ENCODE assay signal across 21 cellular contexts in genomic region chr1:119838255-119838654, GRCh38. TPM values are rescaled to one million over a fixed set of nuclear protein-coding genes. Genes with fewer than 3 reads are reported as not detected.
"Had no signal": no experiment of that assay in that cellular context is flagged by ENCODE, and none has a peak within 500 bp of the region (broad histone marks: within the 10 kb centered on the region; RNA-seq: fewer than 3 reads in every experiment).

No MANE protein-coding gene starts in this region.

- H3K9me3 ChIP-seq: body of pancreas, esophagus muscularis mucosa, lower lobe of right lung, right lobe of liver, stomach, vagina had no signal

- H3K4me2 ChIP-seq: smooth muscle cell had no signal

- H3K4me3 ChIP-seq: body of pancreas, esophagus muscularis mucosa, lower lobe of right lung, right lobe of liver, smooth muscle cell, stomach, vagina had no signal

- ATAC-seq: body of pancreas; stimulated activated effector memory CD8-positive, alpha-beta T cell treated with anti-CD3 and anti-CD28 coated beads, Interleukin-12 subunit alpha, Interleukin-12 subunit beta, amount 100 ng/mL, for 72 hours had no signal

- H3K79me2 ChIP-seq: parathyroid adenoma had no signal

- H3K36me3 ChIP-seq: esophagus muscularis mucosa, lower lobe of right lung, right lobe of liver, stomach, vagina had no signal

- H3K27ac ChIP-seq: body of pancreas, esophagus muscularis mucosa, lower lobe of right lung, parathyroid adenoma, right lobe of liver, stomach, vagina had no signal

- H3K27me3 ChIP-seq: esophagus muscularis mucosa, right lobe of liver, stomach, vagina had no signal

- H3K4me1 ChIP-seq: body of pancreas, esophagus muscularis mucosa, lower lobe of right lung, parathyroid adenoma, right lobe of liver, stomach, vagina had no signal

- H2AFZ ChIP-seq: parathyroid adenoma had no signal

- DNase-seq: activated CD4-positive, alpha-beta T cell treated with anti-CD3 and anti-CD28 coated beads, Interleukin-2, amount 50 U/mL, for 4 hours; activated CD4-positive, CD25-positive, alpha-beta regulatory T cell treated with anti-CD3 and anti-CD28 coated beads, Interleukin-2, amount 50 U/mL, for 72 hours; activated gamma-delta T cell; body of pancreas; effector CD4-positive, alpha-beta T cell; foreskin melanocyte; glutamatergic neuron; hippocampal formation; lower lobe of right lung; midbrain; right lobe of liver; stimulated activated CD4-positive, alpha-beta T cell treated with anti-CD3 and anti-CD28 coated beads, Interleukin-4, amount 100 ng/mL, for 24 hours; stomach had no signal

- FAIRE-seq: keratinocyte had no signal

- H3K9ac ChIP-seq: parathyroid adenoma had no signal

RNA-seq across cellular contexts. Expression of gene REG4, which starts 27.0 kb away (rescaled TPM):
- total RNA-seq: esophagus muscularis mucosa, lower lobe of right lung, smooth muscle cell, temporal lobe, vagina had no signal
- polyA plus RNA-seq: keratinocyte, smooth muscle cell had no signal

RNA-seq across cellular contexts. Expression of gene ADAM30, which starts 58.1 kb away (rescaled TPM):
- total RNA-seq: activated CD8-positive, alpha-beta memory T cell treated with anti-CD3 and anti-CD28 coated beads for 36 hours; body of pancreas; esophagus muscularis mucosa; lower lobe of right lung; right lobe of liver; smooth muscle cell; stomach; temporal lobe; vagina had no signal
- polyA plus RNA-seq: keratinocyte, smooth muscle cell, stomach had no signal
